8 cellular contexts compared by ENCODE assay signal in genomic region chr15:85533949-85534543, GRCh38.
A peak's percentile ranks its signal among the peaks of the same experiment; 100 is the strongest.
DNase-seq lines count a peak whose midpoint lies in the region; ATAC-seq and TF ChIP-seq lines count a peak whose summit lies in the region.

No MANE protein-coding gene starts in this region.

- DNase-seq in GM10248 (ENCODE audit: extremely low spot score) (peak; percentile 43), HL-60 (ENCODE audit: low read depth in 1 of 2, low spot score in 1 of 2) (peak in 1 of 2 experiments; percentile 61), PC-3 (no peak), lower leg skin (ENCODE audit: low spot score in 2 of 2) (no peak), NCI-H2107 (lab: John Stamatoyannopoulos, UW) (no peak), NCI-H1694 treated with DMSO at 0.1 percent for 48 hours (lab: John Stamatoyannopoulos, UW) (no peak)

- BruUV-seq in PC-3 (replicated peaks; lab: Mats Ljungman, UMichigan): no TSS peak

- H3K27me3 ChIP-seq in HL-60 (ENCODE audit: insufficient read depth, poor library complexity, severe bottlenecking): no peaks in the 10 kb centered on the region
- no peaks in the 10 kb centered on the region for H3K27me3 ChIP-seq in PC-3 (ENCODE audit: low read length)

- peaks cover 4% of the 10 kb centered on the region; the same call in 1 of the 2 replicates for H3K36me3 ChIP-seq in PC-3 (ENCODE audit: low read depth, low read length)

- 81 to 87% methylated on average over 5 of the region's 5 CpGs for WGBS in lower leg skin, 2 donors

- H3K4me3 ChIP-seq in HL-60 (replicated peaks; ENCODE audit: insufficient read depth, low read length) (no peak overlapping the region), PC-3 (ENCODE audit: low read length) (no peak overlapping the region), lower leg skin (ENCODE audit: low read depth, poor library complexity, severe bottlenecking) (no peak overlapping the region)

- H3K27ac ChIP-seq in HL-60 (replicated peaks) (peak overlapping the region; percentile 76), PC-3 (ENCODE audit: low read length) (no peak overlapping the region)

- TF ChIP-seq CTCF in GM10248 (IDR thresholded peaks at IDR 0.05; ENCODE audit: control extremely low read depth, extremely low read depth, low read depth, missing control alignments): no peak
- TF ChIP-seq CTCF in HL-60 (IDR thresholded peaks at IDR 0.05; ENCODE audit: insufficient read depth, low read length): no peak
- TF ChIP-seq CTCF in PC-3 (conservative IDR thresholded peaks at IDR 0.05; ENCODE audit: low read depth, low read length): no peak
- no peak for TF ChIP-seq CTCF in lower leg skin (IDR thresholded peaks at IDR 0.05)

- TF ChIP-seq POLR2A in lower leg skin (IDR thresholded peaks at IDR 0.05): no peak

- H3F3A ChIP-seq in PC-3 (ENCODE audit: low read length, unreplicated experiment): no peaks in the 10 kb centered on the region

- ATAC-seq in GM21390 (IDR thresholded peaks at IDR 0.05; ENCODE audit: unreplicated experiment) (peak; percentile 93), esophagus mucosa (peak; percentile 63), PC-3 (no peak)

- H3K4me2 ChIP-seq in PC-3 (ENCODE audit: low read length): no peak overlapping the region

- no peaks in the 10 kb centered on the region for H3K9me3 ChIP-seq in PC-3 (ENCODE audit: low read length)

- no peaks in the 10 kb centered on the region for H3K9me2 ChIP-seq in PC-3 (replicated peaks; ENCODE audit: low read length)

- POLR2A ChIA-PET in GM10248 (lab: Yijun Ruan, JAX) (no interaction called here), PC-3 (lab: Charles Lee; ENCODE audit: unreplicated experiment) (interaction anchor here (0.6 kb wide), 1 partner anchor 73 kb away, joined by 3 read pairs; no protein-coding TSS in a partner anchor)

- no peaks in the 10 kb centered on the region for H4K20me1 ChIP-seq in PC-3 (ENCODE audit: low read length)

- intact Hi-C loops in PC-3 (cut with micrococcal nuclease) (no loop called here), lower leg skin (cut with DNase I; ENCODE audit: low total_unique reads) (no loop called here)

- CTCF ChIA-PET in GM10248 (lab: Yijun Ruan, JAX): interaction anchor here (1.1 to 2.2 kb wide), 12 partner anchors 9 to 238 kb away, joined by 3 to 7 read pairs (median 5); no protein-coding TSS in a partner anchor
- CTCF ChIA-PET in PC-3 (lab: Charles Lee): no interaction called here

- H3K4me1 ChIP-seq in PC-3 (ENCODE audit: insufficient read depth, low read length): peaks cover 2% of the 10 kb centered on the region

- H3K79me2 ChIP-seq in PC-3 (ENCODE audit: low read length): no peaks in the 10 kb centered on the region

- H3K9ac ChIP-seq in PC-3 (ENCODE audit: low read length): no peak overlapping the region

- no peak overlapping the region for H2AFZ ChIP-seq in PC-3 (ENCODE audit: low read length)
